ENCODE assay signal across 25 cellular contexts in the genomic region with DNA sequence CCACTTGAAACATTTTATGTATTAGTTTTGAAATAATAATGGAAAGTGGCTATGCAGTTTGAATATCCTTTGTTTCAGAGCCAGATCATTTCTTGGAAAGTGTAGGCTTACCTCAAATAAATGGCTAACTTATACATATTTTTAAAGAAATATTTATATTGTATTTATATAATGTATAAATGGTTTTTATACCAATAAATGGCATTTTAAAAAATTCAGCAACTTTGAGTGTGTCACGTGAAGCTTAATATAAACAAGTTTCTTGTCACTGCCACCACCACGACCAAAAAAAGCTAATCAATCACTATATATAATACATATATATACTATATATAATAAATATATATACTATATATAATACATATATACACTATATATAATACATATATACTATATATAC. TPM values are rescaled to one million over a fixed set of nuclear protein-coding genes. Genes with fewer than 3 reads are reported as not detected.
"Had no signal": no experiment of that assay in that cellular context is flagged by ENCODE, and none has a peak within 500 bp of the region (broad histone marks: within the 10 kb centered on the region; RNA-seq: fewer than 3 reads in every experiment).

No MANE protein-coding gene starts in this region.

- H3K27me3 ChIP-seq: esophagus squamous epithelium, testis, transverse colon had no signal

- H3K9me3 ChIP-seq: esophagus squamous epithelium, testis, transverse colon had no signal

- H3K36me3 ChIP-seq: esophagus squamous epithelium, spleen, transverse colon had no signal

- H3K4me3 ChIP-seq: spleen, testis, transverse colon had no signal

- H3K27ac ChIP-seq: esophagus squamous epithelium, testis, transverse colon, VCaP had no signal

- DNase-seq: activated CD4-positive, alpha-beta T cell treated with anti-CD3 and anti-CD28 coated beads for 4 hours; activated CD4-positive, alpha-beta T cell treated with anti-CD3 and anti-CD28 coated beads, Interleukin-2, amount 50 U/mL, for 4 hours; activated naive CD4-positive, alpha-beta T cell; activated T-cell treated with anti-CD3 and anti-CD28 coated beads for 4 hours; activated T-cell treated with anti-CD3 and anti-CD28 coated beads, Interleukin-2, amount 50 U/mL, for 72 hours; anterior cingulate cortex; dermis blood vessel endothelial cell; effector CD8-positive, alpha-beta T cell; esophagus squamous epithelium; head of caudate nucleus; hippocampal formation; left colon; midbrain; naive thymus-derived CD8-positive, alpha-beta T cell; nucleus accumbens; right cardiac atrium; spleen; stimulated activated naive CD8-positive, alpha-beta T cell treated with anti-CD3 and anti-CD28 coated beads, Interleukin-15, Interleukin-2, amounts not matched to agents 100 U/mL and 50 U/mL, for 24 hours; testis; transverse colon had no signal

- ATAC-seq: activated T-cell treated with anti-CD3 and anti-CD28 coated beads, Interleukin-2, amount 50 U/mL, for 72 hours; left colon; naive thymus-derived CD8-positive, alpha-beta T cell; right cardiac atrium; stimulated activated naive CD8-positive, alpha-beta T cell treated with anti-CD3 and anti-CD28 coated beads, Interleukin-15, Interleukin-2, amounts not matched to agents 100 U/mL and 50 U/mL, for 24 hours had no signal

RNA-seq across cellular contexts. Expression of a gene that starts 4.8 kb away (rescaled TPM):
- total RNA-seq: activated naive CD4-positive, alpha-beta T cell treated with anti-CD3 and anti-CD28 coated beads, Interleukin-2, amount 50 U/mL, for 72 hours; liver; naive thymus-derived CD8-positive, alpha-beta T cell; neural crest cell; testis had no signal
- polyA plus RNA-seq: mammary epithelial cell; naive thymus-derived CD8-positive, alpha-beta T cell had no signal
